Comparison of ENCODE assay signal across 20 cellular contexts in the genomic region with DNA sequence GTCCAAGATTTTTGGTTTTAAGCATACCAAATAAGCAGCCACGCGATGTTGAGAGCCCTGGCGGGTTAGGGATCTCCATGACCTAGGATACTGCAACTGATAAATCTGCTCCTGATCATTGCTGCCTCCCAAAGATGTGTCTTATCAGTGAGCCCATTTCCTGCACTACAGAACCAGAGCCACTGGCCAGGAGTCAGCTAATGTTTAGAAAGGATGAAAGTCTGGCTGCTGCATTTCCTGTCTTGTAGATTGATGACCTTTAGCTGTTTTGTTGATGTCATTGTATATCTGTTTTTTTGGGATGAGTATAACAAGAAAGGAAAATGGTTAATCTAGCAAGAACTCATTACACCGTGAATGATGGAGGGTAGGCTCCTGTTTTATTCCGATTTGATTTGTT.
A peak's percentile ranks its signal among the peaks of the same experiment; 100 is the strongest.
DNase-seq lines count a peak whose midpoint lies in the region; ATAC-seq and TF ChIP-seq lines count a peak whose summit lies in the region.
"Had no signal": no experiment of that assay in that cellular context is flagged by ENCODE, and none has a peak within 500 bp of the region (broad histone marks: within the 10 kb centered on the region; RNA-seq: fewer than 3 reads in every experiment).

No MANE protein-coding gene starts in this region.

- H3K36me3 Mint-ChIP-seq in natural killer cell, result no peaks in the 10 kb centered on the region
- H3K36me3 Mint-ChIP-seq in natural killer cell treated with Interleukin-12 subunit alpha and Interleukin-12 subunit beta and Interleukin-15 and Interleukin-18, amount 100 ng/mL, for 72 hours, result no peaks in the 10 kb centered on the region
- H3K36me3 Mint-ChIP-seq: CD14-positive monocyte, IgD-negative memory B cell had no signal

- no peaks in the 10 kb centered on the region for H3K27me3 ChIP-seq in left lung
- no peaks in the 10 kb centered on the region for H3K27me3 ChIP-seq in hepatocyte

- no peaks in the 10 kb centered on the region for H3K36me3 ChIP-seq in left lung
- no peaks in the 10 kb centered on the region for H3K36me3 ChIP-seq in hepatocyte (replicated peaks; ENCODE audit: insufficient read depth, low read depth)

- H4K20me1 ChIP-seq in hepatocyte (ENCODE audit: insufficient read depth, poor library complexity, severe bottlenecking), result no peaks in the 10 kb centered on the region

- H3K27ac ChIP-seq in left lung (no peak overlapping the region), hepatocyte (no peak overlapping the region)

- peaks cover 9% of the 10 kb centered on the region for H3K79me2 ChIP-seq in hepatocyte

- no peak overlapping the region for H3K4me3 Mint-ChIP-seq in natural killer cell
- H3K4me3 Mint-ChIP-seq in natural killer cell treated with Interleukin-12 subunit alpha and Interleukin-12 subunit beta and Interleukin-15 and Interleukin-18, amount 100 ng/mL, for 72 hours, result no peak overlapping the region
- H3K4me3 Mint-ChIP-seq: CD14-positive monocyte, H9, IgD-negative memory B cell had no signal

- H3K4me1 ChIP-seq in left lung (peaks cover 5 to 9% of the 10 kb centered on the region in 2 donors), hepatocyte (ENCODE audit: insufficient read depth) (peaks cover 5% of the 10 kb centered on the region)

- peak overlapping the region; percentile 3 to 62 for H3K27ac Mint-ChIP-seq in natural killer cell
- H3K27ac Mint-ChIP-seq in natural killer cell treated with Interleukin-12 subunit alpha and Interleukin-12 subunit beta and Interleukin-15 and Interleukin-18, amount 100 ng/mL, for 72 hours, result peak overlapping the region in 1 of 2 donors; percentile 52
- H3K27ac Mint-ChIP-seq: CD14-positive monocyte, IgD-negative memory B cell had no signal

- H3K9me3 ChIP-seq in left lung (no peaks in the 10 kb centered on the region), hepatocyte (ENCODE audit: low read depth) (no peaks in the 10 kb centered on the region)

- WGBS in hepatocyte (ENCODE audit: low lambda C conversion rate, missing lambda C conversion rate), result 74% methylated on average over 5 of the region's 5 CpGs

- H3K27me3 Mint-ChIP-seq in natural killer cell (ENCODE audit: low read depth in 2 of 2), result no peaks in the 10 kb centered on the region
- no peaks in the 10 kb centered on the region for H3K27me3 Mint-ChIP-seq in natural killer cell treated with Interleukin-12 subunit alpha and Interleukin-12 subunit beta and Interleukin-15 and Interleukin-18, amount 100 ng/mL, for 72 hours

- DNase-seq in natural killer cell (no peak), SK-N-DZ (ENCODE audit: low spot score) (peak; percentile 7), left lobe of liver (ENCODE audit: low spot score) (no peak), left lung (no peak), hepatocyte (ENCODE audit: low spot score) (no peak), NCI-H510A (lab: John Stamatoyannopoulos, UW) (no peak)
- no peak for DNase-seq in natural killer cell treated with Interleukin-12 subunit alpha and Interleukin-12 subunit beta and Interleukin-15 and Interleukin-18, amount 100 ng/mL, for 72 hours (ENCODE audit: low spot score)
- DNase-seq: EL, H9, Karpas-422, NCI-H1694, NCI-H2081, NCI-H2171 treated with DMSO at 0.1 percent for 48 hours, NCI-H446, NCI-H526 treated with DMSO at 0.1 percent for 48 hours, PC-3, Right ventricle myocardium superior had no signal

- H2AFZ ChIP-seq in hepatocyte, result no peak overlapping the region

- H3K9me2 ChIP-seq in hepatocyte (replicated peaks; ENCODE audit: insufficient read depth), result no peaks in the 10 kb centered on the region

- no peak for ATAC-seq in natural killer cell
- no peak for ATAC-seq in natural killer cell treated with Interleukin-12 subunit alpha and Interleukin-12 subunit beta and Interleukin-15 and Interleukin-18, amount 100 ng/mL, for 72 hours
- ATAC-seq in left lobe of liver, result peak; percentile 19
- ATAC-seq in left lung, result no peak
- ATAC-seq in HG03442 (IDR thresholded peaks at IDR 0.05; ENCODE audit: unreplicated experiment), result no peak
- ATAC-seq: PC-3 had no signal

- TF ChIP-seq CTCF in natural killer cell (IDR thresholded peaks at IDR 0.05) (no peak), left lung (IDR thresholded peaks at IDR 0.05) (no peak), hepatocyte (IDR thresholded peaks at IDR 0.05; ENCODE audit: poor library complexity) (no peak)

- H3K4me1 Mint-ChIP-seq in natural killer cell, result peaks cover 67 to 80% of the 10 kb centered on the region in 2 donors
- peaks cover 42 to 46% of the 10 kb centered on the region in 2 donors for H3K4me1 Mint-ChIP-seq in natural killer cell treated with Interleukin-12 subunit alpha and Interleukin-12 subunit beta and Interleukin-15 and Interleukin-18, amount 100 ng/mL, for 72 hours (ENCODE audit: low read depth in 2 of 2)
- H3K4me1 Mint-ChIP-seq: IgD-negative memory B cell had no signal

- no peaks in the 10 kb centered on the region for H3K9me3 Mint-ChIP-seq in natural killer cell
- H3K9me3 Mint-ChIP-seq in natural killer cell treated with Interleukin-12 subunit alpha and Interleukin-12 subunit beta and Interleukin-15 and Interleukin-18, amount 100 ng/mL, for 72 hours, result no peaks in the 10 kb centered on the region
- H3K9me3 Mint-ChIP-seq: H9, IgD-negative memory B cell had no signal

- no peak overlapping the region for H3K4me2 ChIP-seq in hepatocyte

- intact Hi-C loops in natural killer cell (cut with micrococcal nuclease), result loop anchor here (10.0 kb wide), 1 partner anchor 147 kb away; no protein-coding TSS in a partner anchor
- intact Hi-C loops in left lung (cut with DNase I), result no loop called here

- H3K4me3 ChIP-seq in left lung, result no peak overlapping the region
- no peak overlapping the region for H3K4me3 ChIP-seq in hepatocyte
